Comparison of ENCODE assay signal across 1 cellular context in the genomic region with DNA sequence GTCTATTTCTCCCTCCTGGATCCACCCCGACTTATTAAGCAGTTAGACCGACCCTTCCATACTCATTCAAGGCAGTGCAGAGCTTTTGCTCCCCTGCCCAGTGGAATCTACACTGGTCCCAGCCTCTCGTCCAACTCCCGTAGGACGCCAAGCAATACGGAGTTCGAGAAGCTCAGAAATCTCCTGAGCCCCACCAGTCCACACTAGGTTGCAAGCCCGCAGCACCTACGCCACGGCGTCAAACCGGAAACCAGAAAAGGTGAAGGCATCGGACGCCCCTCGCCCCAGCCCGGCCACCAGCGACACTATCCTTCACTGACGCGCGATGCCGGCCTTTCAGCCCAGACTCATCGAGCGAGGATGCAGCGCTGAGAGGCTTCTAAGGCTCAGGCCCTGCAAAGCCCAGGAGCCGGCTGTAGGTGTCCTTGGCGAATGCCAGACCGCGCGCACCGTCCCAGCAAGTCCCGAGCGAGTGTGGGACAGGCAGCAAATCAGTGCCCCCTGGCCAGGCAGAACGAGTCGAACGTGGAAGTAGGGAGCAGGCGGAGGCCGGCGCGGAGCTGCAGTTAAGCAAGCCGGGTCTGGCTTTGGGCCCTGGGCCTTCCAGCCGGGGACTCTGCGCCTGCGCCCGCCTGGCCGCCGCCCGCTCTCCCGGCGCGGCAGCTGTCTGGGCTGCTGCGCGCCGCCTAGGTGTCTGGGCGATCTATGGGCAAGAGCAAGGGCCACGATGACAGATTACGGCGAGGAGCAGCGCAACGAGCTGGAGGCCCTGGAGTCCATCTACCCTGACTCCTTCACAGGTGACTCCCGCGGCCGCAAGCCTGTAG.
TF ChIP-seq lines count a peak whose summit lies in the region.

A gene with protein sequence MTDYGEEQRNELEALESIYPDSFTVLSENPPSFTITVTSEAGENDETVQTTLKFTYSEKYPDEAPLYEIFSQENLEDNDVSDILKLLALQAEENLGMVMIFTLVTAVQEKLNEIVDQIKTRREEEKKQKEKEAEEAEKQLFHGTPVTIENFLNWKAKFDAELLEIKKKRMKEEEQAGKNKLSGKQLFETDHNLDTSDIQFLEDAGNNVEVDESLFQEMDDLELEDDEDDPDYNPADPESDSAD (plus strand): TSS at position 649 of the 827 bp plus-strand sequence. CDS start 79 bp downstream, at position 728.

TF ChIP-seq in HCT116, 20 proteins besides CTCF, POLR2A, EP300 and RAD21 (continued from another document):
- TF ChIP-seq, protein P1, sequence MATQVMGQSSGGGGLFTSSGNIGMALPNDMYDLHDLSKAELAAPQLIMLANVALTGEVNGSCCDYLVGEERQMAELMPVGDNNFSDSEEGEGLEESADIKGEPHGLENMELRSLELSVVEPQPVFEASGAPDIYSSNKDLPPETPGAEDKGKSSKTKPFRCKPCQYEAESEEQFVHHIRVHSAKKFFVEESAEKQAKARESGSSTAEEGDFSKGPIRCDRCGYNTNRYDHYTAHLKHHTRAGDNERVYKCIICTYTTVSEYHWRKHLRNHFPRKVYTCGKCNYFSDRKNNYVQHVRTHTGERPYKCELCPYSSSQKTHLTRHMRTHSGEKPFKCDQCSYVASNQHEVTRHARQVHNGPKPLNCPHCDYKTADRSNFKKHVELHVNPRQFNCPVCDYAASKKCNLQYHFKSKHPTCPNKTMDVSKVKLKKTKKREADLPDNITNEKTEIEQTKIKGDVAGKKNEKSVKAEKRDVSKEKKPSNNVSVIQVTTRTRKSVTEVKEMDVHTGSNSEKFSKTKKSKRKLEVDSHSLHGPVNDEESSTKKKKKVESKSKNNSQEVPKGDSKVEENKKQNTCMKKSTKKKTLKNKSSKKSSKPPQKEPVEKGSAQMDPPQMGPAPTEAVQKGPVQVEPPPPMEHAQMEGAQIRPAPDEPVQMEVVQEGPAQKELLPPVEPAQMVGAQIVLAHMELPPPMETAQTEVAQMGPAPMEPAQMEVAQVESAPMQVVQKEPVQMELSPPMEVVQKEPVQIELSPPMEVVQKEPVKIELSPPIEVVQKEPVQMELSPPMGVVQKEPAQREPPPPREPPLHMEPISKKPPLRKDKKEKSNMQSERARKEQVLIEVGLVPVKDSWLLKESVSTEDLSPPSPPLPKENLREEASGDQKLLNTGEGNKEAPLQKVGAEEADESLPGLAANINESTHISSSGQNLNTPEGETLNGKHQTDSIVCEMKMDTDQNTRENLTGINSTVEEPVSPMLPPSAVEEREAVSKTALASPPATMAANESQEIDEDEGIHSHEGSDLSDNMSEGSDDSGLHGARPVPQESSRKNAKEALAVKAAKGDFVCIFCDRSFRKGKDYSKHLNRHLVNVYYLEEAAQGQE (IDR thresholded peaks at IDR 0.05; ENCODE audit: low read depth), result no peak
- TF ChIP-seq, protein P2, sequence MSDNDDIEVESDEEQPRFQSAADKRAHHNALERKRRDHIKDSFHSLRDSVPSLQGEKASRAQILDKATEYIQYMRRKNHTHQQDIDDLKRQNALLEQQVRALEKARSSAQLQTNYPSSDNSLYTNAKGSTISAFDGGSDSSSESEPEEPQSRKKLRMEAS (IDR thresholded peaks at IDR 0.05), result peak; percentile 85
